In the genomic region with DNA sequence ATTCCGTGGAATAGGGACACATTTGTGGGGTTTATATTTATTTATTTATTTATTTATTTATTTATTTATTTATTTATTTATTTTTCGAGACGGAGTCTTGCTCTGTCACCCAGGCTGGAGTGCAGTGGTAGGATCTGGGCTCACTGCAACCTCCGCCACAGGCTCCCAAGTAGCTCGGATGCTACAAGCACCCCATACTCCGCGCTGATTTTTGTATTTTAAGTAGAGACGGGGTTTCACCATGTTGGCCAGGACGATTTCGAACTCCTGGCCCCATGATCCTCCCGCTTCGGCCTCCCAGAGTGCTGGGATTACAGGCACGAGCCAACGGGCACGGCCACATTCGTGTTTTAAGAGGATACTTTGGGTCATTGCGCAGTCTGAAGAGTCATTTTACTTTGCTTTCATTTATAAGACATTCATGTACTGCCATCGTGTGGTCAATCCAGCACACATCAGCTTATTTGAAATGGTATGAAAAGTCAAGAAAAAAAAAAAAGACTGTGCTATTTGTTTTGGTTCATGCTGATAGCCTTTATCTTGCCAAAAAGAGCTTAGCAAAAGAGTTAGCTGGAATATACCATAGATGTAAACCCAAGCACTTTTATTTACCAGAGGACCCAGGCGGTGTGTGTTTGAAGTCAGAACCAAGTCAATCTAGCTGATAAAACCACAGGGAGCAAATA, we compare ENCODE assay signal across 8 cellular contexts.
DNase-seq lines count a peak whose midpoint lies in the region; ATAC-seq and TF ChIP-seq lines count a peak whose summit lies in the region.
"Not testable (repeated sequence)": the region's sequence is repeated elsewhere in the genome, so short reads cannot be mapped to it uniquely, and the experiment has no call there.

No MANE protein-coding gene starts in this region.

- H3K4me1 ChIP-seq in BE2C: not testable (repeated sequence)

- not testable (repeated sequence) for H3K27ac Mint-ChIP-seq in dendritic cell treated with granulocyte-macrophage colony-stimulating factor and Interleukin-4, amounts not matched to agents 40 ng/mL and 50 ng/mL, for 4 days

- peak overlapping the region; percentile 40 for H3K4me3 ChIP-seq in BE2C (ENCODE audit: low read depth, low read length)

- not testable (repeated sequence) for H3K9me3 Mint-ChIP-seq in dendritic cell treated with granulocyte-macrophage colony-stimulating factor and Interleukin-4, amounts not matched to agents 40 ng/mL and 50 ng/mL, for 4 days

- H3K27me3 Mint-ChIP-seq in dendritic cell treated with granulocyte-macrophage colony-stimulating factor and Interleukin-4, amounts not matched to agents 40 ng/mL and 50 ng/mL, for 4 days: not testable (repeated sequence)

- H3K4me3 Mint-ChIP-seq in dendritic cell treated with granulocyte-macrophage colony-stimulating factor and Interleukin-4, amounts not matched to agents 40 ng/mL and 50 ng/mL, for 4 days: peak overlapping the region; percentile 53

- TF ChIP-seq CTCF in BE2C (IDR thresholded peaks at IDR 0.05; ENCODE audit: low read depth, low read length): peak; percentile 43

- DNase-seq in BE2C (peak; percentile 24), NCI-H1092 treated with DMSO at 0.1 percent for 48 hours (lab: John Stamatoyannopoulos, UW) (peak; percentile 36), iPS-NIHi7 (ENCODE audit: extremely low spot score) (peak; percentile 11), retina (peak; percentile 72)

- H3K36me3 ChIP-seq in BE2C: not testable (repeated sequence)

- peak; percentile 90 for ATAC-seq in GM19023 (IDR thresholded peaks at IDR 0.05; ENCODE audit: unreplicated experiment)
- ATAC-seq in HG02938 (IDR thresholded peaks at IDR 0.05; ENCODE audit: unreplicated experiment): peak; percentile 83
- ATAC-seq in SK-N-SH treated with all-trans-retinoic acid at 6 μM for 48 hours: peak; percentile 96

- H3K36me3 Mint-ChIP-seq in dendritic cell treated with granulocyte-macrophage colony-stimulating factor and Interleukin-4, amounts not matched to agents 40 ng/mL and 50 ng/mL, for 4 days (ENCODE audit: low read depth): not testable (repeated sequence)

- not testable (repeated sequence) for H3K27me3 ChIP-seq in BE2C

- intact Hi-C loops in dendritic cell treated with granulocyte-macrophage colony-stimulating factor and Interleukin-4, amounts not matched to agents 40 ng/mL and 50 ng/mL, for 4 days (cut with micrococcal nuclease): not testable (repeated sequence)

- not testable (repeated sequence) for H3K9me3 ChIP-seq in BE2C

- H3K4me1 Mint-ChIP-seq in dendritic cell treated with granulocyte-macrophage colony-stimulating factor and Interleukin-4, amounts not matched to agents 40 ng/mL and 50 ng/mL, for 4 days (ENCODE audit: low read depth): not testable (repeated sequence)

Comparison
In these comparisons a context has a peak if more than half of its experiments do, and no peak if none do; other contexts are left out.
1. Peak in every context shown above with its lines: DNase-seq, ATAC-seq and H3K4me3 ChIP-seq.
2. DNase-seq: peak in every context shown above with its lines; median percentile 72 in retina; 36 in NCI-H1092 treated with DMSO at 0.1 percent for 48 hours; 24 in BE2C; 11 in iPS-NIHi7.